In the genomic region with DNA sequence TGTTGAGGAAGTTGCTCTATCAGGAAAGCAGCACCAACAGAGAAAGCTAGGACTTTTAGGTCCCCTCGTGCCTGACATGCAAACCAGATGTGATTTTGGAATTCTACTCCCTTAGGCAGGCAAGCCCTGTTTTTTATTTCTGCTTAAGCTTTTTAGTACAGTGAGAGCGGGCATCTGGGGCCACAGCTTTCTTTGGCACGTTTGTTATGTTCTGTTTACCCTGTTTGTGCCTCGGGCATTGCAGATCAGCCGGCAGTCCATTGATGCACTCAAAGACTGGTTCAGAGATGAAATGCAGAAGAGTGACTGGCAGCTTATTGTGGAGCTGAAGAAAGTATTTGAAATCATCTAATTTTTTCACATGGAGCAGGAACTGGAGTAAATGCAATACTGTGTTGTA, we compare ENCODE assay signal across 17 cellular contexts.
A peak's percentile ranks its signal among the peaks of the same experiment; 100 is the strongest.
DNase-seq lines count a peak whose midpoint lies in the region; ATAC-seq and TF ChIP-seq lines count a peak whose summit lies in the region.
"Had no signal": no experiment of that assay in that cellular context is flagged by ENCODE, and none has a peak within 500 bp of the region (broad histone marks: within the 10 kb centered on the region; RNA-seq: fewer than 3 reads in every experiment).

No MANE protein-coding gene starts in this region.

- peaks cover 12% of the 10 kb centered on the region for H3K9me1 ChIP-seq in IMR-90 (ENCODE audit: insufficient read depth, low read length)

- peaks cover 0 to 10% of the 10 kb centered on the region in 2 experiments; a peak in 3 of 4 replicates for H3K79me1 ChIP-seq in IMR-90 (ENCODE audit: low read depth in 1 of 2, low read length in 2 of 2)

- POLR2A ChIA-PET in IMR-90 (lab: Charles Lee; ENCODE audit: unreplicated experiment), result no interaction called here

- no peak for TF ChIP-seq RAD21 in IMR-90 (IDR thresholded peaks at IDR 0.05; ENCODE audit: low read length)

- peaks cover 56% of the 10 kb centered on the region for H3K36me3 ChIP-seq in IMR-90 (ENCODE audit: control insufficient read depth, insufficient read depth, low read length)
- H3K36me3 ChIP-seq in hepatocyte (replicated peaks; ENCODE audit: insufficient read depth, low read depth), result no peaks in the 10 kb centered on the region

- H3K4me1 ChIP-seq in IMR-90 (ENCODE audit: control insufficient read depth, insufficient read depth, low read length) (peaks cover 2% of the 10 kb centered on the region; the same call in 1 of the 2 replicates), hepatocyte (ENCODE audit: insufficient read depth) (no peaks in the 10 kb centered on the region)
- H3K4me1 ChIP-seq: sigmoid colon, tibial artery had no signal

- H4K20me1 ChIP-seq in IMR-90 (ENCODE audit: insufficient read depth, low read length), result peaks cover 6% of the 10 kb centered on the region; the same call in 1 of the 2 replicates
- no peaks in the 10 kb centered on the region for H4K20me1 ChIP-seq in hepatocyte (ENCODE audit: insufficient read depth, poor library complexity, severe bottlenecking)

- H3K4me2 ChIP-seq in IMR-90 (ENCODE audit: low read depth, low read length), result no peak overlapping the region
- H3K4me2 ChIP-seq in hepatocyte, result no peak overlapping the region

- H3K27ac ChIP-seq in IMR-90 (ENCODE audit: insufficient read depth, low read length) (no peak overlapping the region), hepatocyte (no peak overlapping the region)
- H3K27ac ChIP-seq: tibial artery had no signal

- no TSS peak for BruUV-seq in IMR-90 (replicated peaks; lab: Mats Ljungman, UMichigan)

- no peak overlapping the region for H4K91ac ChIP-seq in IMR-90 (ENCODE audit: insufficient read depth, low read depth, low read length)

- no peak overlapping the region for H2BK15ac ChIP-seq in IMR-90 (ENCODE audit: low read depth, low read length)

- H2BK120ac ChIP-seq in IMR-90 (ENCODE audit: low read depth, low read length), result no peak overlapping the region

- no peak overlapping the region for H2AK5ac ChIP-seq in IMR-90 (ENCODE audit: low read depth, low read length)

- H3K9ac ChIP-seq in IMR-90 (ENCODE audit: low read depth, low read length), result no peak overlapping the region

- in situ Hi-C loops in IMR-90 (cut with MboI; ENCODE audit: low sequenced_read_pairs) (no loop called here), GM13976 (cut with MboI; ENCODE audit: low sequenced_read_pairs, unreplicated experiment) (no loop called here)

- H3K14ac ChIP-seq in IMR-90 (replicated peaks; ENCODE audit: low read depth, low read length), result no peak overlapping the region

- TF ChIP-seq POLR2A in IMR-90 (IDR thresholded peaks at IDR 0.05; ENCODE audit: low read depth, low read length), result no peak

- H3K56ac ChIP-seq in IMR-90 (ENCODE audit: extremely low read depth, insufficient read depth, low read length), result no peak overlapping the region

- no peaks in the 10 kb centered on the region for H3K9me3 ChIP-seq in IMR-90 (ENCODE audit: control insufficient read depth, insufficient read depth, low read length)
- H3K9me3 ChIP-seq in hepatocyte (ENCODE audit: low read depth), result no peaks in the 10 kb centered on the region
- H3K9me3 ChIP-seq: sigmoid colon, tibial artery had no signal

- no peak overlapping the region for H3K4me3 ChIP-seq in IMR-90 (ENCODE audit: insufficient read depth, low read depth, low read length)
- H3K4me3 ChIP-seq in hepatocyte, result no peak overlapping the region
- H3K4me3 ChIP-seq: sigmoid colon, tibial artery had no signal

- no peaks in the 10 kb centered on the region for H3K9me2 ChIP-seq in hepatocyte (replicated peaks; ENCODE audit: insufficient read depth)

- intact Hi-C loops in IMR-90 (cut with micrococcal nuclease), result no loop called here

- H2AFZ ChIP-seq in IMR-90 (replicated peaks; ENCODE audit: low read length, poor library complexity) (no peak overlapping the region), hepatocyte (no peak overlapping the region)

- no peak for TF ChIP-seq CTCF in IMR-90 (conservative IDR thresholded peaks at IDR 0.05; ENCODE audit: low read depth, low read length)
- TF ChIP-seq CTCF in hepatocyte (IDR thresholded peaks at IDR 0.05; ENCODE audit: poor library complexity), result no peak
- no peak for TF ChIP-seq CTCF in GM13976 (IDR thresholded peaks at IDR 0.05; ENCODE audit: borderline replicate concordance, control extremely low read depth, extremely low read depth, insufficient read depth, missing control alignments)

- peak overlapping the region; percentile 43 for H2AK9ac ChIP-seq in IMR-90 (replicated peaks; ENCODE audit: low read depth, low read length, poor library complexity)

- WGBS in IMR-90 (ENCODE audit: extremely low coverage in 2 of 2, insufficient read length in 1 of 2), 2 experiments, result no CpG with 5 or more reads among the region's 5 CpGs
- WGBS in hepatocyte (ENCODE audit: low lambda C conversion rate, missing lambda C conversion rate), result 91% methylated on average over 5 of the region's 5 CpGs

- H3K79me2 ChIP-seq in hepatocyte, result no peaks in the 10 kb centered on the region

- H3K27me3 ChIP-seq in IMR-90 (ENCODE audit: control insufficient read depth, insufficient read depth, low read length) (no peaks in the 10 kb centered on the region), hepatocyte (no peaks in the 10 kb centered on the region)
- H3K27me3 ChIP-seq: sigmoid colon, tibial artery had no signal

- H4K8ac ChIP-seq in IMR-90 (ENCODE audit: low read depth in 2 of 2, low read length in 2 of 2), result no peak overlapping the region

- H2BK5ac ChIP-seq in IMR-90 (ENCODE audit: low read depth, low read length, poor library complexity, severe bottlenecking), result no peak overlapping the region

- no peak overlapping the region for H3K18ac ChIP-seq in IMR-90 (ENCODE audit: low read depth, low read length)

- no peak for ATAC-seq in IMR-90 (ENCODE audit: low read depth)

- dilution Hi-C loops in IMR-90 (cut with HindIII; ENCODE audit: low sequenced_read_pairs, unreplicated experiment), result no loop called here

- no peak overlapping the region for H2BK20ac ChIP-seq in IMR-90 (ENCODE audit: low read depth, low read length)

- no peak overlapping the region for H3K4ac ChIP-seq in IMR-90 (ENCODE audit: low read depth, low read length)

- no peak overlapping the region for H4K5ac ChIP-seq in IMR-90 (ENCODE audit: low read depth, low read length)

- no peak overlapping the region for H3K23ac ChIP-seq in IMR-90 (ENCODE audit: low read depth, low read length)

- DNase-seq in Ammon's horn (ENCODE audit: low spot score) (peak; percentile 33), IMR-90 (no peak), dedifferentiated amniotic fluid mesenchymal stem cell (ENCODE audit: extremely low spot score) (peak; percentile 39), medulla oblongata (ENCODE audit: extremely low spot score) (peak; percentile 13), DMS 273 treated with DMSO at 0.1 percent for 48 hours (lab: John Stamatoyannopoulos, UW) (no peak), hepatocyte (ENCODE audit: low spot score) (no peak), GM13976 (ENCODE audit: low spot score) (no peak), cortex of kidney (lab: John Stamatoyannopoulos, UW) (no peak)
- DNase-seq: activated CD4-positive, alpha-beta T cell treated with anti-CD3 and anti-CD28 coated beads, Interleukin-2, amount 10 ng/mL, durations not matched to agents 7 days and 5 days; activated naive CD8-positive, alpha-beta T cell treated with anti-CD3 and anti-CD28 coated beads, Interleukin-2, amount 10 ng/mL, durations not matched to agents 7 days and 5 days; central memory CD4-positive, alpha-beta T cell; H7; mammary epithelial cell; NCI-H446 treated with DMSO at 0.1 percent for 48 hours; SIG-M5; sigmoid colon; tibial artery had no signal

- CTCF ChIA-PET in IMR-90 (lab: Yijun Ruan, JAX), result no interaction called here

TF ChIP-seq in IMR-90, 13 proteins besides CTCF, POLR2A, EP300 and RAD21:
- TF ChIP-seq CEBPB (IDR thresholded peaks at IDR 0.05; ENCODE audit: low read depth, low read length) (no peak), FOS (IDR thresholded peaks at IDR 0.05; ENCODE audit: low read depth, low read length) (no peak), USF2 (IDR thresholded peaks at IDR 0.05; ENCODE audit: low read depth, low read length) (no peak), NFE2L2 (IDR thresholded peaks at IDR 0.05; ENCODE audit: low read depth, low read length) (no peak), RCOR1 (IDR thresholded peaks at IDR 0.05; ENCODE audit: insufficient replicate concordance, low read length) (no peak), MAFK (IDR thresholded peaks at IDR 0.05; ENCODE audit: low read depth, low read length) (no peak), CHD1 (IDR thresholded peaks at IDR 0.05; ENCODE audit: low read depth, low read length) (no peak), SMC3 (IDR thresholded peaks at IDR 0.05; ENCODE audit: low read depth, low read length) (no peak), MXI1 (IDR thresholded peaks at IDR 0.05; ENCODE audit: borderline replicate concordance, low read depth, low read length) (no peak), RFX5 (IDR thresholded peaks at IDR 0.05; ENCODE audit: low read depth, low read length) (no peak), MAZ (IDR thresholded peaks at IDR 0.05; ENCODE audit: borderline replicate concordance, low read depth, low read length) (no peak), BHLHE40 (IDR thresholded peaks at IDR 0.05; ENCODE audit: low read depth, low read length) (no peak)
- TF ChIP-seq, protein P1, sequence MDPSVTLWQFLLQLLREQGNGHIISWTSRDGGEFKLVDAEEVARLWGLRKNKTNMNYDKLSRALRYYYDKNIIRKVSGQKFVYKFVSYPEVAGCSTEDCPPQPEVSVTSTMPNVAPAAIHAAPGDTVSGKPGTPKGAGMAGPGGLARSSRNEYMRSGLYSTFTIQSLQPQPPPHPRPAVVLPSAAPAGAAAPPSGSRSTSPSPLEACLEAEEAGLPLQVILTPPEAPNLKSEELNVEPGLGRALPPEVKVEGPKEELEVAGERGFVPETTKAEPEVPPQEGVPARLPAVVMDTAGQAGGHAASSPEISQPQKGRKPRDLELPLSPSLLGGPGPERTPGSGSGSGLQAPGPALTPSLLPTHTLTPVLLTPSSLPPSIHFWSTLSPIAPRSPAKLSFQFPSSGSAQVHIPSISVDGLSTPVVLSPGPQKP (IDR thresholded peaks at IDR 0.05; ENCODE audit: borderline replicate concordance, low read depth, low read length), result no peak

Comparison
In these comparisons a context has a peak if more than half of its experiments do, and no peak if none do; other contexts are left out.
1. DNase-seq: peak in Ammon's horn (single experiment), dedifferentiated amniotic fluid mesenchymal stem cell (single experiment) and medulla oblongata (single experiment); none in IMR-90 (single experiment), DMS 273 treated with DMSO at 0.1 percent for 48 hours (single experiment), hepatocyte (single experiment), GM13976 (single experiment) and cortex of kidney (single experiment).